Comparison of ENCODE assay signal across 1 cellular context in the genomic region with DNA sequence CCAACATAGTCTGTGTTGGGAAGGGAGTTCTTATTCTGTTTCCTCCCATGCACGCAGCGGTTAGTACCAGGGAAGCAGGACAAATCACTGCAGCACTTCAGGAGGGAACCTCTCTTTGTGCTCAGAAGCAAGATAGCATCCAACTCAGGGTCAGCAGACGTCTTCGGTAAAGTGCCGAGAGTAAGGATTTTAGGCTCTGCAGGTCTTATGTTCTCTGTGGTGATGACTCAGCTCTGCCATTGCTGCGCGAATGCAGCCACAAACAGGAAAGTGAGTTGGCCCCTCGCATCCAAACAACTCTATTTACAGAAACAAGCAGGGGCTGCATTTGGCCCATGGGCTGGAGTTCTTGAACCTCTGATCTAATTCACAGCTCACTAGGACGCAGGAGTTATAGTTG.
TF ChIP-seq lines count a peak whose summit lies in the region.

No MANE protein-coding gene starts in this region.

TF ChIP-seq in GM23338, 12 proteins besides CTCF, POLR2A, EP300 and RAD21 (continued from another document):
- TF ChIP-seq, protein P1, sequence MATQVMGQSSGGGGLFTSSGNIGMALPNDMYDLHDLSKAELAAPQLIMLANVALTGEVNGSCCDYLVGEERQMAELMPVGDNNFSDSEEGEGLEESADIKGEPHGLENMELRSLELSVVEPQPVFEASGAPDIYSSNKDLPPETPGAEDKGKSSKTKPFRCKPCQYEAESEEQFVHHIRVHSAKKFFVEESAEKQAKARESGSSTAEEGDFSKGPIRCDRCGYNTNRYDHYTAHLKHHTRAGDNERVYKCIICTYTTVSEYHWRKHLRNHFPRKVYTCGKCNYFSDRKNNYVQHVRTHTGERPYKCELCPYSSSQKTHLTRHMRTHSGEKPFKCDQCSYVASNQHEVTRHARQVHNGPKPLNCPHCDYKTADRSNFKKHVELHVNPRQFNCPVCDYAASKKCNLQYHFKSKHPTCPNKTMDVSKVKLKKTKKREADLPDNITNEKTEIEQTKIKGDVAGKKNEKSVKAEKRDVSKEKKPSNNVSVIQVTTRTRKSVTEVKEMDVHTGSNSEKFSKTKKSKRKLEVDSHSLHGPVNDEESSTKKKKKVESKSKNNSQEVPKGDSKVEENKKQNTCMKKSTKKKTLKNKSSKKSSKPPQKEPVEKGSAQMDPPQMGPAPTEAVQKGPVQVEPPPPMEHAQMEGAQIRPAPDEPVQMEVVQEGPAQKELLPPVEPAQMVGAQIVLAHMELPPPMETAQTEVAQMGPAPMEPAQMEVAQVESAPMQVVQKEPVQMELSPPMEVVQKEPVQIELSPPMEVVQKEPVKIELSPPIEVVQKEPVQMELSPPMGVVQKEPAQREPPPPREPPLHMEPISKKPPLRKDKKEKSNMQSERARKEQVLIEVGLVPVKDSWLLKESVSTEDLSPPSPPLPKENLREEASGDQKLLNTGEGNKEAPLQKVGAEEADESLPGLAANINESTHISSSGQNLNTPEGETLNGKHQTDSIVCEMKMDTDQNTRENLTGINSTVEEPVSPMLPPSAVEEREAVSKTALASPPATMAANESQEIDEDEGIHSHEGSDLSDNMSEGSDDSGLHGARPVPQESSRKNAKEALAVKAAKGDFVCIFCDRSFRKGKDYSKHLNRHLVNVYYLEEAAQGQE (IDR thresholded peaks at IDR 0.05; ENCODE audit: unreplicated experiment): no peak
- TF ChIP-seq STAT1 (IDR thresholded peaks at IDR 0.05; ENCODE audit: unreplicated experiment) (no peak), POLR2AphosphoS5 (IDR thresholded peaks at IDR 0.05; ENCODE audit: low read depth) (no peak), ZNF114 (CRISPR knock-in tag; IDR thresholded peaks at IDR 0.05) (no peak), ZNF331 (CRISPR knock-in tag; IDR thresholded peaks at IDR 0.05; ENCODE audit: low read depth) (no peak), EZH2phosphoT487 (IDR thresholded peaks at IDR 0.05; ENCODE audit: unreplicated experiment) (no peak), JUNB (IDR thresholded peaks at IDR 0.05; ENCODE audit: unreplicated experiment) (no peak), EZH2 (IDR thresholded peaks at IDR 0.05; ENCODE audit: low read depth, unreplicated experiment) (no peak)
